8 cellular contexts compared by ENCODE assay signal in genomic region chrX:72128881-72129280, GRCh38. TPM values are rescaled to one million over a fixed set of nuclear protein-coding genes. Genes with fewer than 3 reads are reported as not detected.
DNase-seq lines count a peak whose midpoint lies in the region; ATAC-seq and TF ChIP-seq lines count a peak whose summit lies in the region.

No MANE protein-coding gene starts in this region.

- peak; percentile 17 for DNase-seq in DND-41
- peak; percentile 26 for DNase-seq in RKO (ENCODE audit: low spot score)
- DNase-seq in foreskin keratinocyte = no peak
- no peak for DNase-seq in SHP77 (lab: John Stamatoyannopoulos, UW)
- DNase-seq in NOMO-1 (lab: John Stamatoyannopoulos, UW; ENCODE audit: unreplicated experiment in 2 of 2) = no peak
- DNase-seq in GM20000 (ENCODE audit: low spot score) = no peak

- ATAC-seq in DND-41 (ENCODE audit: insufficient read depth, low read depth) = peak; percentile 58; the same call in 2 of the 3 replicates
- ATAC-seq in foreskin keratinocyte = peak; percentile 53
- no peak for ATAC-seq in GM18511 (IDR thresholded peaks at IDR 0.05; ENCODE audit: unreplicated experiment)

- TF ChIP-seq CTCF in 22Rv1 (IDR thresholded peaks at IDR 0.05) (0 out of 2 replicates have a peak, but pooled peaks have one; percentile 8), DND-41 (IDR thresholded peaks at IDR 0.05; ENCODE audit: borderline replicate concordance, extremely low read depth, low read length, poor library complexity, severe bottlenecking) (peak; percentile 52), foreskin keratinocyte (conservative IDR thresholded peaks at IDR 0.05) (peak; percentile 44), GM20000 (IDR thresholded peaks at IDR 0.05; ENCODE audit: extremely low read depth, missing control alignments) (no peak)

- no peaks in the 10 kb centered on the region for H3K27me3 ChIP-seq in DND-41 (ENCODE audit: insufficient read depth, low read length, poor library complexity)
- peaks cover 32% of the 10 kb centered on the region for H3K27me3 ChIP-seq in foreskin keratinocyte

- H3K9ac ChIP-seq in DND-41 (ENCODE audit: low read depth, low read length) = no peak overlapping the region

- no peaks in the 10 kb centered on the region for H3K36me3 ChIP-seq in DND-41 (ENCODE audit: insufficient read depth, low read length)

- H3K4me2 ChIP-seq in DND-41 (ENCODE audit: insufficient read depth, low read length) = no peak overlapping the region

- no peaks in the 10 kb centered on the region for H3K9me3 ChIP-seq in DND-41 (ENCODE audit: insufficient read depth, low read length, severe bottlenecking)

- no peak overlapping the region for H2AFZ ChIP-seq in DND-41 (ENCODE audit: low read depth, low read length)

- H3K27ac ChIP-seq in 22Rv1 (no peak overlapping the region), DND-41 (ENCODE audit: low read length) (no peak overlapping the region), foreskin keratinocyte (no peak overlapping the region)

- no peaks in the 10 kb centered on the region for H3K79me2 ChIP-seq in DND-41 (ENCODE audit: insufficient read depth, low read length)

- no peaks in the 10 kb centered on the region for H4K20me1 ChIP-seq in DND-41 (ENCODE audit: insufficient read depth, low read length)

- H3K4me1 ChIP-seq in DND-41 (ENCODE audit: insufficient read depth, low read length) = no peaks in the 10 kb centered on the region
- H3K4me1 ChIP-seq in foreskin keratinocyte = no peaks in the 10 kb centered on the region

- H3K4me3 ChIP-seq in DND-41 (ENCODE audit: low read depth in 1 of 2, low read length in 2 of 2) = no peak overlapping the region

RNA-seq across cellular contexts. Expression of gene RTL5, which starts 2.8 kb away (rescaled TPM):
- 0.14 TPM in 2 replicates for total RNA-seq in foreskin keratinocyte
- polyA plus RNA-seq in foreskin keratinocyte = 0.14 and 0.15 TPM in 2 replicates

RNA-seq across cellular contexts. Expression of gene PIN4, which starts 52.7 kb away (rescaled TPM):
- 22.2 and 23.5 TPM in 2 replicates for total RNA-seq in foreskin keratinocyte
- 36.7 and 41.5 TPM in 2 replicates for polyA plus RNA-seq in foreskin keratinocyte

Comparison
In these comparisons a context has a peak if more than half of its experiments do, and no peak if none do; other contexts are left out.
1. DNase-seq: peak in DND-41 (single experiment) and RKO (single experiment); none in foreskin keratinocyte (0 of 2), SHP77 (0 of 2), NOMO-1 (0 of 2) and GM20000 (single experiment).